In genomic region chr10:786666-787512, GRCh38 we compare ENCODE assay signal across 25 cellular contexts.
DNase-seq lines count a peak whose midpoint lies in the region; ATAC-seq and TF ChIP-seq lines count a peak whose summit lies in the region.
"Had no signal": no experiment of that assay in that cellular context is flagged by ENCODE, and none has a peak within 500 bp of the region (broad histone marks: within the 10 kb centered on the region; RNA-seq: fewer than 3 reads in every experiment).

No MANE protein-coding gene starts in this region.

- H3K27ac Mint-ChIP-seq in activated CD8-positive, alpha-beta memory T cell treated with anti-CD3 and anti-CD28 coated beads, Interleukin-2, amount 10 ng/mL, durations not matched to agents 7 days and 5 days: no peak overlapping the region
- H3K27ac Mint-ChIP-seq in activated B cell treated with CpG ODN at 0.5 μM for 24 hours (no peak overlapping the region), mesothelial cell of epicardium (no peak overlapping the region)
- H3K27ac Mint-ChIP-seq: activated naive CD4-positive, alpha-beta T cell treated with anti-CD3 and anti-CD28 coated beads, Interleukin-2, amount 10 ng/mL, durations not matched to agents 7 days and 5 days; B cell; dendritic cell treated with granulocyte-macrophage colony-stimulating factor and Interleukin-4, amounts not matched to agents 40 ng/mL and 50 ng/mL, for 4 days; T-helper 17 cell had no signal

- H3K4me1 ChIP-seq in sigmoid colon: peaks cover 0 to 27% (median 15%) of the 10 kb centered on the region in 4 donors

- TF ChIP-seq CTCF in activated B cell treated with CpG ODN at 0.5 μM for 24 hours (IDR thresholded peaks at IDR 0.05) (no peak), lower leg skin (IDR thresholded peaks at IDR 0.05) (no peak), sigmoid colon (IDR thresholded peaks at IDR 0.05) (no peak), mesothelial cell of epicardium (IDR thresholded peaks at IDR 0.05; ENCODE audit: unreplicated experiment) (no peak)

- H3K36me3 ChIP-seq in sigmoid colon: no peaks in the 10 kb centered on the region
- H3K36me3 ChIP-seq: tibial artery had no signal

- POLR2A ChIA-PET in activated B cell treated with CpG ODN at 0.5 μM for 24 hours (lab: Charles Lee): no interaction called here

- H3K36me3 Mint-ChIP-seq in activated CD8-positive, alpha-beta memory T cell treated with anti-CD3 and anti-CD28 coated beads, Interleukin-2, amount 10 ng/mL, durations not matched to agents 7 days and 5 days: no peaks in the 10 kb centered on the region
- no peaks in the 10 kb centered on the region for H3K36me3 Mint-ChIP-seq in activated B cell treated with CpG ODN at 0.5 μM for 24 hours (ENCODE audit: low read depth)
- H3K36me3 Mint-ChIP-seq in mesothelial cell of epicardium: no peaks in the 10 kb centered on the region
- H3K36me3 Mint-ChIP-seq: activated naive CD4-positive, alpha-beta T cell treated with anti-CD3 and anti-CD28 coated beads, Interleukin-2, amount 10 ng/mL, durations not matched to agents 7 days and 5 days had no signal

- no peaks in the 10 kb centered on the region for H3K27me3 ChIP-seq in sigmoid colon
- H3K27me3 ChIP-seq: SJSA1 had no signal

- H3K9me3 ChIP-seq in sigmoid colon: no peaks in the 10 kb centered on the region
- H3K9me3 ChIP-seq: A549, mucosa of descending colon, SJSA1, tibial artery had no signal

- no peak for ATAC-seq in activated CD8-positive, alpha-beta memory T cell treated with anti-CD3 and anti-CD28 coated beads, Interleukin-2, amount 10 ng/mL, durations not matched to agents 7 days and 5 days
- ATAC-seq in activated B cell treated with CpG ODN at 0.5 μM for 24 hours (ENCODE audit: low read depth) (no peak), GM18907 (IDR thresholded peaks at IDR 0.05; ENCODE audit: unreplicated experiment) (no peak)
- ATAC-seq: A549; mucosa of descending colon; Panc1; stimulated activated naive CD8-positive, alpha-beta T cell treated with anti-CD3 and anti-CD28 coated beads, Interleukin-15, Interleukin-2, amounts not matched to agents 100 U/mL and 50 U/mL, for 24 hours; T-helper 17 cell had no signal

- H3K4me3 Mint-ChIP-seq in activated CD8-positive, alpha-beta memory T cell treated with anti-CD3 and anti-CD28 coated beads, Interleukin-2, amount 10 ng/mL, durations not matched to agents 7 days and 5 days: no peak overlapping the region
- H3K4me3 Mint-ChIP-seq in activated B cell treated with CpG ODN at 0.5 μM for 24 hours (no peak overlapping the region), mesothelial cell of epicardium (no peak overlapping the region)
- H3K4me3 Mint-ChIP-seq: activated naive CD4-positive, alpha-beta T cell treated with anti-CD3 and anti-CD28 coated beads, Interleukin-2, amount 10 ng/mL, durations not matched to agents 7 days and 5 days; B cell; dendritic cell treated with granulocyte-macrophage colony-stimulating factor and Interleukin-4, amounts not matched to agents 40 ng/mL and 50 ng/mL, for 4 days; T-helper 17 cell had no signal

- no peak for TF ChIP-seq EP300 in sigmoid colon (IDR thresholded peaks at IDR 0.05)

- WGBS in lower leg skin, 2 donors: 88 to 91% methylated on average over 43 to 45 of the region's 45 CpGs
- 87 to 90% methylated on average over 45 of the region's 45 CpGs for WGBS in sigmoid colon, 2 donors

- H3K9me3 Mint-ChIP-seq in activated CD8-positive, alpha-beta memory T cell treated with anti-CD3 and anti-CD28 coated beads, Interleukin-2, amount 10 ng/mL, durations not matched to agents 7 days and 5 days (ENCODE audit: low read depth): no peaks in the 10 kb centered on the region
- H3K9me3 Mint-ChIP-seq in activated B cell treated with CpG ODN at 0.5 μM for 24 hours (no peaks in the 10 kb centered on the region), mesothelial cell of epicardium (no peaks in the 10 kb centered on the region)
- H3K9me3 Mint-ChIP-seq: activated naive CD4-positive, alpha-beta T cell treated with anti-CD3 and anti-CD28 coated beads, Interleukin-2, amount 10 ng/mL, durations not matched to agents 7 days and 5 days; dendritic cell treated with granulocyte-macrophage colony-stimulating factor and Interleukin-4, amounts not matched to agents 40 ng/mL and 50 ng/mL, for 4 days had no signal

- TF ChIP-seq POLR2A in lower leg skin (IDR thresholded peaks at IDR 0.05) (no peak), sigmoid colon (IDR thresholded peaks at IDR 0.05) (no peak)

- H3K4me3 ChIP-seq in lower leg skin (ENCODE audit: low read depth, poor library complexity, severe bottlenecking) (no peak overlapping the region), sigmoid colon (no peak overlapping the region)
- H3K4me3 ChIP-seq: A549, mucosa of descending colon, tibial artery had no signal

- H3K27ac ChIP-seq in sigmoid colon: no peak overlapping the region
- H3K27ac ChIP-seq: A549, tibial artery, VCaP had no signal

- H3K27me3 Mint-ChIP-seq in activated CD8-positive, alpha-beta memory T cell treated with anti-CD3 and anti-CD28 coated beads, Interleukin-2, amount 10 ng/mL, durations not matched to agents 7 days and 5 days: peaks cover 11% of the 10 kb centered on the region
- H3K27me3 Mint-ChIP-seq in activated B cell treated with CpG ODN at 0.5 μM for 24 hours (peaks cover 29% of the 10 kb centered on the region), mesothelial cell of epicardium (ENCODE audit: low read depth) (peaks cover 8% of the 10 kb centered on the region)

- intact Hi-C loops in activated B cell treated with CpG ODN at 0.5 μM for 24 hours (cut with micrococcal nuclease): no loop called here
- intact Hi-C loops in lower leg skin (cut with DNase I; ENCODE audit: low total_unique reads): no loop called here
- intact Hi-C loops in sigmoid colon (cut with DNase I): loop anchor here (5.0 to 10.0 kb wide), 4 partner anchors 95 to 412 kb away; no protein-coding TSS in a partner anchor

- peak; percentile 45 for DNase-seq in activated CD8-positive, alpha-beta memory T cell treated with anti-CD3 and anti-CD28 coated beads for 24 hours
- no peak for DNase-seq in activated CD8-positive, alpha-beta memory T cell treated with anti-CD3 and anti-CD28 coated beads, Interleukin-2, amount 10 ng/mL, durations not matched to agents 7 days and 5 days
- peak; percentile 11 for DNase-seq in activated B cell treated with CpG ODN at 0.5 μM for 24 hours
- peak; percentile 9 to 68 for DNase-seq in lower leg skin (ENCODE audit: low spot score in 2 of 2)
- DNase-seq in sigmoid colon: peak; percentile 53
- DNase-seq in SW 1271 (lab: John Stamatoyannopoulos, UW): no peak
- no peak for DNase-seq in mesothelial cell of epicardium (ENCODE audit: low spot score in 2 of 2, unreplicated experiment in 2 of 2)
- DNase-seq: activated naive CD4-positive, alpha-beta T cell treated with anti-CD3 and anti-CD28 coated beads, Interleukin-2, amount 10 ng/mL, durations not matched to agents 7 days and 5 days; activated T-cell treated with anti-CD3 and anti-CD28 coated beads, Interleukin-2, amount 50 U/mL, for 1 hour; amygdala; glutamatergic neuron; mucosa of descending colon; NCI-H1092 treated with DMSO at 0.1 percent for 48 hours; NCI-H2029; stimulated activated CD4-positive, alpha-beta T cell treated with anti-CD3 and anti-CD28 coated beads, Interleukin-2, amount 100 ng/mL, for 48 hours; stimulated activated naive CD8-positive, alpha-beta T cell treated with anti-CD3 and anti-CD28 coated beads, Interleukin-15, Interleukin-2, amounts not matched to agents 100 U/mL and 50 U/mL, for 24 hours; T-helper 17 cell had no signal

- no peaks in the 10 kb centered on the region for H3K4me1 Mint-ChIP-seq in activated CD8-positive, alpha-beta memory T cell treated with anti-CD3 and anti-CD28 coated beads, Interleukin-2, amount 10 ng/mL, durations not matched to agents 7 days and 5 days
- H3K4me1 Mint-ChIP-seq in activated B cell treated with CpG ODN at 0.5 μM for 24 hours (peaks cover 10% of the 10 kb centered on the region), mesothelial cell of epicardium (peaks cover 10% of the 10 kb centered on the region)
- H3K4me1 Mint-ChIP-seq: T-helper 17 cell had no signal

- CTCF ChIA-PET in activated CD8-positive, alpha-beta memory T cell treated with anti-CD3 and anti-CD28 coated beads, Interleukin-2, amount 10 ng/mL, durations not matched to agents 7 days and 5 days (lab: Charles Lee): no interaction called here
- CTCF ChIA-PET in activated B cell treated with CpG ODN at 0.5 μM for 24 hours (lab: Charles Lee): no interaction called here

Comparison
In these comparisons a context has a peak if more than half of its experiments do, and no peak if none do; other contexts are left out.
1. DNase-seq: peak in activated CD8-positive, alpha-beta memory T cell treated with anti-CD3 and anti-CD28 coated beads for 24 hours (single experiment), activated B cell treated with CpG ODN at 0.5 μM for 24 hours (single experiment), lower leg skin (2 of 2) and sigmoid colon (single experiment); none in activated CD8-positive, alpha-beta memory T cell treated with anti-CD3 and anti-CD28 coated beads, Interleukin-2, amount 10 ng/mL, durations not matched to agents 7 days and 5 days (single experiment), SW 1271 (0 of 2) and mesothelial cell of epicardium (0 of 2).